ENCODE assay signal across 1 cellular context in genomic region chr1:23394176-23394575, GRCh38.
TF ChIP-seq lines count a peak whose summit lies in the region.

No MANE protein-coding gene starts in this region.

TF ChIP-seq in PFSK-1, 5 proteins besides CTCF, POLR2A, EP300 and RAD21 (continued from another document):
- TF ChIP-seq REST (IDR thresholded peaks at IDR 0.05; ENCODE audit: insufficient read depth in 1 of 2, low read depth in 2 of 2, low read length in 2 of 2), result no peak
